In genomic region chr10:86693721-86694369, GRCh38 we compare ENCODE assay signal across 8 cellular contexts. TPM values are rescaled to one million over a fixed set of nuclear protein-coding genes. Genes with fewer than 3 reads are reported as not detected.
A peak's percentile ranks its signal among the peaks of the same experiment; 100 is the strongest.
DNase-seq lines count a peak whose midpoint lies in the region; ATAC-seq and TF ChIP-seq lines count a peak whose summit lies in the region.

No MANE protein-coding gene starts in this region.

- no peak for TF ChIP-seq EP300 in suprapubic skin (IDR thresholded peaks at IDR 0.05)

- in situ Hi-C loops in astrocyte of the spinal cord (cut with HindIII; ENCODE audit: low sequenced_read_pairs): no loop called here

- H3K27me3 ChIP-seq in RWPE2 (ENCODE audit: insufficient read depth, poor library complexity, severe bottlenecking) (no peaks in the 10 kb centered on the region), suprapubic skin (no peaks in the 10 kb centered on the region)

- H3K4me3 ChIP-seq in AG10803 (ENCODE audit: low read length): no peak overlapping the region
- H3K4me3 ChIP-seq in RWPE2 (ENCODE audit: severe bottlenecking): no peak overlapping the region
- H3K4me3 ChIP-seq in astrocyte of the spinal cord (ENCODE audit: low read depth, low read length): no peak overlapping the region
- no peak overlapping the region for H3K4me3 ChIP-seq in suprapubic skin

- H3K36me3 ChIP-seq in RWPE2 (ENCODE audit: low read depth) (no peaks in the 10 kb centered on the region), suprapubic skin (no peaks in the 10 kb centered on the region)

- TF ChIP-seq CTCF in AG10803 (conservative IDR thresholded peaks at IDR 0.05; ENCODE audit: low read length): peak; percentile 84
- peak; percentile 61 for TF ChIP-seq CTCF in RWPE2 (IDR thresholded peaks at IDR 0.05; ENCODE audit: poor library complexity, severe bottlenecking)
- TF ChIP-seq CTCF in astrocyte of the spinal cord (IDR thresholded peaks at IDR 0.05; ENCODE audit: low read depth, low read length): peak; percentile 73
- peak; percentile 41 to 64 for TF ChIP-seq CTCF in suprapubic skin (IDR thresholded peaks at IDR 0.05)

- H3K9me3 ChIP-seq in RWPE2 (ENCODE audit: severe bottlenecking) (no peaks in the 10 kb centered on the region), suprapubic skin (no peaks in the 10 kb centered on the region)

- ATAC-seq in GM19351 (IDR thresholded peaks at IDR 0.05; ENCODE audit: unreplicated experiment) (peak; percentile 55), RWPE2 (ENCODE audit: low read depth) (peak; percentile 54)

- DNase-seq in AG10803 (ENCODE audit: low read depth) (peak; percentile 78), RWPE2 (ENCODE audit: low spot score) (no peak), astrocyte of the spinal cord (ENCODE audit: low read depth, low spot score) (peak; percentile 50), kidney tubule cell (ENCODE audit: low spot score) (peak; percentile 45), suprapubic skin (ENCODE audit: low spot score in 2 of 2) (no peak), NCI-H2107 treated with DMSO at 0.1 percent for 48 hours (lab: John Stamatoyannopoulos, UW; ENCODE audit: unreplicated experiment) (no peak), NCI-H2107 (lab: John Stamatoyannopoulos, UW) (no peak)

- H3K27ac ChIP-seq in RWPE2 (ENCODE audit: poor library complexity, severe bottlenecking): no peak overlapping the region
- no peak overlapping the region for H3K27ac ChIP-seq in suprapubic skin

- TF ChIP-seq POLR2A in suprapubic skin (IDR thresholded peaks at IDR 0.05): no peak

- WGBS in suprapubic skin: 14% methylated on average over 10 of the region's 10 CpGs

- no peaks in the 10 kb centered on the region for H3K4me1 ChIP-seq in RWPE2 (ENCODE audit: insufficient read depth, poor library complexity, severe bottlenecking)
- peaks cover 14% of the 10 kb centered on the region for H3K4me1 ChIP-seq in suprapubic skin

RNA-seq across cellular contexts. Expression of gene LDB3, which starts 25.5 kb away (rescaled TPM):
- total RNA-seq in suprapubic skin: 1 to 10 TPM in 1 of 4 donors, under 1 TPM in 2, not detected in 1; 0.44 to 3.2 (median 0.98) TPM

RNA-seq across cellular contexts. Expression of gene OPN4, which starts 39.5 kb away (rescaled TPM):
- under 1 TPM in 1 of 4 donors, not detected in 3; 0.34 TPM for total RNA-seq in suprapubic skin

Comparison
In these comparisons a context has a peak if more than half of its experiments do, and no peak if none do; other contexts are left out.
1. DNase-seq: peak in AG10803 (single experiment), astrocyte of the spinal cord (single experiment) and kidney tubule cell (single experiment); none in RWPE2 (single experiment), suprapubic skin (0 of 2), NCI-H2107 treated with DMSO at 0.1 percent for 48 hours (single experiment) and NCI-H2107 (single experiment).
2. Peak in every context shown above with its lines, with median percentiles within 50 percentile points of each other: CTCF ChIP-seq.